In genomic region chr10:89345367-89345766, GRCh38 we compare ENCODE assay signal across 1 cellular context.
TF ChIP-seq lines count a peak whose summit lies in the region.

No MANE protein-coding gene starts in this region.

TF ChIP-seq in HEK293, 187 proteins besides CTCF, POLR2A, EP300 and RAD21:
- TF ChIP-seq ZNF623 (tag by site-specific recombination; IDR thresholded peaks at IDR 0.05) (0 out of 2 replicates have a peak, but pooled peaks have one; percentile 20), ZNF426 (tag by site-specific recombination; IDR thresholded peaks at IDR 0.05) (peak; percentile 36), ZNF518A (tag by site-specific recombination; conservative IDR thresholded peaks at IDR 0.05; ENCODE audit: low read depth) (peak; percentile 48; the same call in 1 of the 2 replicates), ZNF394 (tag by site-specific recombination; IDR thresholded peaks at IDR 0.05; ENCODE audit: borderline replicate concordance) (peak; percentile 56; the same call in 1 of the 2 replicates), ZNF555 (tag by site-specific recombination; conservative IDR thresholded peaks at IDR 0.05) (peak; percentile 18; the same call in 1 of the 2 replicates)
